9 cellular contexts compared by ENCODE assay signal in the genomic region with DNA sequence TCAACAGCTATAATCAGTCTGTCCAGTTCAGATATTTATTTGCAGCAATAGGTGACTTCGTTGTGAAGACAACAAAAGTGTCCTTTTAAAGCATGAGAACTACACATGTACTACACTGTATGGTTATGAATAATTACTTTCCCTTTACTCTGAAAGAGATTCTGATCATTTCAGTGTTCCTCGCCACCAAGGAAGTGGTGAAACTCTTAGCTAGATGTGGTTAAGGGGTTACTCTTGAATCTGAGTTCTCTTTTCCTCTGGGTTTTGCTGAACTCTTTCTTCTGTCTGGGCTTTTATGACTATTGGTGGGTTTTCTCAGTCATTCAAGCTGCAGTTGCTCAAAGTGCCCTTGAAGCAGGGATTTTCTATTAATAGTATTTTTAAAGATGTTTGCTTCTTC.
DNase-seq lines count a peak whose midpoint lies in the region; ATAC-seq and TF ChIP-seq lines count a peak whose summit lies in the region.
"Had no signal": no experiment of that assay in that cellular context is flagged by ENCODE, and none has a peak within 500 bp of the region (broad histone marks: within the 10 kb centered on the region; RNA-seq: fewer than 3 reads in every experiment).

No MANE protein-coding gene starts in this region.

- H3K9me3 Mint-ChIP-seq in CD14-positive monocyte = no peaks in the 10 kb centered on the region

- no peaks in the 10 kb centered on the region for H3K36me3 Mint-ChIP-seq in CD14-positive monocyte

- peaks cover 28% of the 10 kb centered on the region for H3K4me1 Mint-ChIP-seq in CD14-positive monocyte

- no peaks in the 10 kb centered on the region for H3K27me3 ChIP-seq in left lung
- H3K27me3 ChIP-seq: neutrophil had no signal

- H3K36me3 ChIP-seq in left lung = no peaks in the 10 kb centered on the region
- H3K36me3 ChIP-seq: neutrophil had no signal

- peak overlapping the region in 1 of 2 donors; percentile 81 for H3K4me3 Mint-ChIP-seq in CD14-positive monocyte

- H3K27ac Mint-ChIP-seq in CD14-positive monocyte = peak overlapping the region in 4 of 7 donors; percentile 25 to 64 (median 52)

- intact Hi-C loops in CD14-positive monocyte (cut with micrococcal nuclease) = no loop called here
- intact Hi-C loops in left lung (cut with DNase I) = no loop called here

- ATAC-seq in GM18907 (IDR thresholded peaks at IDR 0.05; ENCODE audit: unreplicated experiment) (peak; percentile 98), HG02938 (IDR thresholded peaks at IDR 0.05; ENCODE audit: unreplicated experiment) (peak; percentile 99), left lung (no peak)

- TF ChIP-seq CTCF in CD14-positive monocyte (IDR thresholded peaks at IDR 0.05) (no peak), left lung (IDR thresholded peaks at IDR 0.05) (no peak)

- no peaks in the 10 kb centered on the region for H3K4me1 ChIP-seq in left lung

- no peaks in the 10 kb centered on the region for H3K27me3 Mint-ChIP-seq in CD14-positive monocyte (ENCODE audit: low read depth in 3 of 3)

- POLR2A ChIA-PET in HEK293T (lab: Yijun Ruan, JAX) = no interaction called here

- no peaks in the 10 kb centered on the region for H3K9me3 ChIP-seq in left lung
- H3K9me3 ChIP-seq: neutrophil had no signal

- DNase-seq in CD14-positive monocyte (ENCODE audit: low spot score) = no peak
- peak; percentile 91 for DNase-seq in OCI-M1 (lab: John Stamatoyannopoulos, UW)
- no peak for DNase-seq in left lung
- no peak for DNase-seq in ecto neural progenitor cell (ENCODE audit: low spot score)
- no peak for DNase-seq in A172 (ENCODE audit: low spot score)
- DNase-seq in HEK293T (ENCODE audit: extremely low spot score) = no peak

- H3K4me3 ChIP-seq in left lung = no peak overlapping the region

- H3K27ac ChIP-seq in left lung = no peak overlapping the region
- H3K27ac ChIP-seq: neutrophil had no signal

- CTCF ChIA-PET in HEK293T (lab: Yijun Ruan, JAX) = no interaction called here

TF ChIP-seq in HEK293T, 16 proteins besides CTCF, POLR2A, EP300 and RAD21:
- TF ChIP-seq ARNT (IDR thresholded peaks at IDR 0.05) = no peak
